ENCODE assay signal across 1 cellular context in genomic region chr12:122838841-122839240, GRCh38.
TF ChIP-seq lines count a peak whose summit lies in the region.

No MANE protein-coding gene starts in this region.

TF ChIP-seq in SK-N-SH, 30 proteins besides CTCF, POLR2A, EP300 and RAD21 (continued from another document):
- TF ChIP-seq TCF12 (IDR thresholded peaks at IDR 0.05) (no peak), MAX (IDR thresholded peaks at IDR 0.05; ENCODE audit: low read depth) (no peak), SMC3 (IDR thresholded peaks at IDR 0.05; ENCODE audit: low read depth, low read length) (no peak), TEAD4 (IDR thresholded peaks at IDR 0.05; ENCODE audit: borderline replicate concordance, insufficient read depth) (no peak), RXRA (IDR thresholded peaks at IDR 0.05; ENCODE audit: borderline replicate concordance, low read depth) (no peak), FOSL2 (IDR thresholded peaks at IDR 0.05; ENCODE audit: borderline replicate concordance, low read depth) (no peak), USF2 (IDR thresholded peaks at IDR 0.05; ENCODE audit: borderline replicate concordance, low read depth, low read length) (no peak), RFX5 (IDR thresholded peaks at IDR 0.05; ENCODE audit: low read length) (no peak), RCOR1 (IDR thresholded peaks at IDR 0.05; ENCODE audit: low read length) (no peak), MXI1 (IDR thresholded peaks at IDR 0.05; ENCODE audit: low read depth, low read length) (no peak), USF1 (IDR thresholded peaks at IDR 0.05; ENCODE audit: borderline replicate concordance, low read depth) (no peak), MEF2A (IDR thresholded peaks at IDR 0.05; ENCODE audit: borderline replicate concordance, low read depth) (no peak), SIN3A (IDR thresholded peaks at IDR 0.05; ENCODE audit: borderline replicate concordance, low read depth, low read length) (no peak), POLR2AphosphoS5 (IDR thresholded peaks at IDR 0.05; ENCODE audit: low read depth, low read length) (no peak), IRF3 (IDR thresholded peaks at IDR 0.05; ENCODE audit: low read depth, low read length) (no peak)
TF ChIP-seq in SK-N-SH: peak in this region for 0.
